1 cellular context compared by ENCODE assay signal in the genomic region with DNA sequence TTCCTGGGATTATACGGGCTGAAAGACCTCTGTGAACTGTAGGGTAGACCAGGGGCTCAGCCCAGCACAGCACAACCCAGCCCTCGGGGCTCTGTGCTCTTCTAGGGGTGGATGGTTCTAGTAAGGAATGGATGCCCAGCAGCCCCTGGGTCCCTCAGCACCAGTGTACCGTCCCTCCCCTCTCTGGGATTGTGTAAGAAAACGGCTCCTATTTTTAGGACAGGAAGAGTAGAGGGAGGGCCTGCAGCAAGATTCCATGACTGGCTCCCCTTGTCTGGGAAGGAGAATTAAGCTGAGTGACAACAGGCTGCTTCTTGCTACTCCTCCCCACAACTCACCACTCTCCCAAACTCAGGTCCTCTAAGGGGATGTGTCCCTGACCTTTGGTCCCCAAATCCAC.
TF ChIP-seq lines count a peak whose summit lies in the region.

No MANE protein-coding gene starts in this region.

TF ChIP-seq in GM23338, 12 proteins besides CTCF, POLR2A, EP300 and RAD21 (continued from another document):
- TF ChIP-seq, protein P1, sequence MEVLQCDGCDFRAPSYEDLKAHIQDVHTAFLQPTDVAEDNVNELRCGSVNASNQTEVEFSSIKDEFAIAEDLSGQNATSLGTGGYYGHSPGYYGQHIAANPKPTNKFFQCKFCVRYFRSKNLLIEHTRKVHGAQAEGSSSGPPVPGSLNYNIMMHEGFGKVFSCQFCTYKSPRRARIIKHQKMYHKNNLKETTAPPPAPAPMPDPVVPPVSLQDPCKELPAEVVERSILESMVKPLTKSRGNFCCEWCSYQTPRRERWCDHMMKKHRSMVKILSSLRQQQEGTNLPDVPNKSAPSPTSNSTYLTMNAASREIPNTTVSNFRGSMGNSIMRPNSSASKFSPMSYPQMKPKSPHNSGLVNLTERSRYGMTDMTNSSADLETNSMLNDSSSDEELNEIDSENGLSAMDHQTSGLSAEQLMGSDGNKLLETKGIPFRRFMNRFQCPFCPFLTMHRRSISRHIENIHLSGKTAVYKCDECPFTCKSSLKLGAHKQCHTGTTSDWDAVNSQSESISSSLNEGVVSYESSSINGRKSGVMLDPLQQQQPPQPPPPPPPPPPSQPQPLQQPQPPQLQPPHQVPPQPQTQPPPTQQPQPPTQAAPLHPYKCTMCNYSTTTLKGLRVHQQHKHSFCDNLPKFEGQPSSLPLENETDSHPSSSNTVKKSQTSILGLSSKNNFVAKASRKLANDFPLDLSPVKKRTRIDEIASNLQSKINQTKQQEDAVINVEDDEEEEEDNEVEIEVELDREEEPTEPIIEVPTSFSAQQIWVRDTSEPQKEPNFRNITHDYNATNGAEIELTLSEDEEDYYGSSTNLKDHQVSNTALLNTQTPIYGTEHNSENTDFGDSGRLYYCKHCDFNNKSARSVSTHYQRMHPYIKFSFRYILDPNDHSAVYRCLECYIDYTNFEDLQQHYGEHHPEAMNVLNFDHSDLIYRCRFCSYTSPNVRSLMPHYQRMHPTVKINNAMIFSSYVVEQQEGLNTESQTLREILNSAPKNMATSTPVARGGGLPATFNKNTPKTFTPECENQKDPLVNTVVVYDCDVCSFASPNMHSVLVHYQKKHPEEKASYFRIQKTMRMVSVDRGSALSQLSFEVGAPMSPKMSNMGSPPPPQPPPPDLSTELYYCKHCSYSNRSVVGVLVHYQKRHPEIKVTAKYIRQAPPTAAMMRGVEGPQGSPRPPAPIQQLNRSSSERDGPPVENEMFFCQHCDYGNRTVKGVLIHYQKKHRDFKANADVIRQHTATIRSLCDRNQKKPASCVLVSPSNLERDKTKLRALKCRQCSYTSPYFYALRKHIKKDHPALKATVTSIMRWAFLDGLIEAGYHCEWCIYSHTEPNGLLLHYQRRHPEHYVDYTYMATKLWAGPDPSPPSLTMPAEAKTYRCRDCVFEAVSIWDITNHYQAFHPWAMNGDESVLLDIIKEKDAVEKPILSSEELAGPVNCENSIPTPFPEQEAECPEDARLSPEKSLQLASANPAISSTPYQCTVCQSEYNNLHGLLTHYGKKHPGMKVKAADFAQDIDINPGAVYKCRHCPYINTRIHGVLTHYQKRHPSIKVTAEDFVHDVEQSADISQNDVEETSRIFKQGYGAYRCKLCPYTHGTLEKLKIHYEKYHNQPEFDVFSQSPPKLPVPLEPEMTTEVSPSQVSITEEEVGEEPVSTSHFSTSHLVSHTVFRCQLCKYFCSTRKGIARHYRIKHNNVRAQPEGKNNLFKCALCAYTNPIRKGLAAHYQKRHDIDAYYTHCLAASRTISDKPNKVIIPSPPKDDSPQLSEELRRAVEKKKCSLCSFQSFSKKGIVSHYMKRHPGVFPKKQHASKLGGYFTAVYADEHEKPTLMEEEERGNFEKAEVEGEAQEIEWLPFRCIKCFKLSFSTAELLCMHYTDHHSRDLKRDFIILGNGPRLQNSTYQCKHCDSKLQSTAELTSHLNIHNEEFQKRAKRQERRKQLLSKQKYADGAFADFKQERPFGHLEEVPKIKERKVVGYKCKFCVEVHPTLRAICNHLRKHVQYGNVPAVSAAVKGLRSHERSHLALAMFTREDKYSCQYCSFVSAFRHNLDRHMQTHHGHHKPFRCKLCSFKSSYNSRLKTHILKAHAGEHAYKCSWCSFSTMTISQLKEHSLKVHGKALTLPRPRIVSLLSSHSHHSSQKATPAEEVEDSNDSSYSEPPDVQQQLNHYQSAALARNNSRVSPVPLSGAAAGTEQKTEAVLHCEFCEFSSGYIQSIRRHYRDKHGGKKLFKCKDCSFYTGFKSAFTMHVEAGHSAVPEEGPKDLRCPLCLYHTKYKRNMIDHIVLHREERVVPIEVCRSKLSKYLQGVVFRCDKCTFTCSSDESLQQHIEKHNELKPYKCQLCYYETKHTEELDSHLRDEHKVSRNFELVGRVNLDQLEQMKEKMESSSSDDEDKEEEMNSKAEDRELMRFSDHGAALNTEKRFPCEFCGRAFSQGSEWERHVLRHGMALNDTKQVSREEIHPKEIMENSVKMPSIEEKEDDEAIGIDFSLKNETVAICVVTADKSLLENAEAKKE (CRISPR knock-in tag; IDR thresholded peaks at IDR 0.05): no peak
- TF ChIP-seq EZH2phosphoT487 (IDR thresholded peaks at IDR 0.05; ENCODE audit: unreplicated experiment): no peak
- no peak for TF ChIP-seq ZNF331 (CRISPR knock-in tag; IDR thresholded peaks at IDR 0.05; ENCODE audit: low read depth)
- TF ChIP-seq, protein P2, sequence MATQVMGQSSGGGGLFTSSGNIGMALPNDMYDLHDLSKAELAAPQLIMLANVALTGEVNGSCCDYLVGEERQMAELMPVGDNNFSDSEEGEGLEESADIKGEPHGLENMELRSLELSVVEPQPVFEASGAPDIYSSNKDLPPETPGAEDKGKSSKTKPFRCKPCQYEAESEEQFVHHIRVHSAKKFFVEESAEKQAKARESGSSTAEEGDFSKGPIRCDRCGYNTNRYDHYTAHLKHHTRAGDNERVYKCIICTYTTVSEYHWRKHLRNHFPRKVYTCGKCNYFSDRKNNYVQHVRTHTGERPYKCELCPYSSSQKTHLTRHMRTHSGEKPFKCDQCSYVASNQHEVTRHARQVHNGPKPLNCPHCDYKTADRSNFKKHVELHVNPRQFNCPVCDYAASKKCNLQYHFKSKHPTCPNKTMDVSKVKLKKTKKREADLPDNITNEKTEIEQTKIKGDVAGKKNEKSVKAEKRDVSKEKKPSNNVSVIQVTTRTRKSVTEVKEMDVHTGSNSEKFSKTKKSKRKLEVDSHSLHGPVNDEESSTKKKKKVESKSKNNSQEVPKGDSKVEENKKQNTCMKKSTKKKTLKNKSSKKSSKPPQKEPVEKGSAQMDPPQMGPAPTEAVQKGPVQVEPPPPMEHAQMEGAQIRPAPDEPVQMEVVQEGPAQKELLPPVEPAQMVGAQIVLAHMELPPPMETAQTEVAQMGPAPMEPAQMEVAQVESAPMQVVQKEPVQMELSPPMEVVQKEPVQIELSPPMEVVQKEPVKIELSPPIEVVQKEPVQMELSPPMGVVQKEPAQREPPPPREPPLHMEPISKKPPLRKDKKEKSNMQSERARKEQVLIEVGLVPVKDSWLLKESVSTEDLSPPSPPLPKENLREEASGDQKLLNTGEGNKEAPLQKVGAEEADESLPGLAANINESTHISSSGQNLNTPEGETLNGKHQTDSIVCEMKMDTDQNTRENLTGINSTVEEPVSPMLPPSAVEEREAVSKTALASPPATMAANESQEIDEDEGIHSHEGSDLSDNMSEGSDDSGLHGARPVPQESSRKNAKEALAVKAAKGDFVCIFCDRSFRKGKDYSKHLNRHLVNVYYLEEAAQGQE (IDR thresholded peaks at IDR 0.05; ENCODE audit: unreplicated experiment): no peak
- TF ChIP-seq ZNF114 (CRISPR knock-in tag; IDR thresholded peaks at IDR 0.05): no peak
- TF ChIP-seq EZH2 (IDR thresholded peaks at IDR 0.05; ENCODE audit: low read depth, unreplicated experiment): no peak
- TF ChIP-seq POLR2AphosphoS5 (IDR thresholded peaks at IDR 0.05; ENCODE audit: low read depth): no peak
- TF ChIP-seq, protein P3, sequence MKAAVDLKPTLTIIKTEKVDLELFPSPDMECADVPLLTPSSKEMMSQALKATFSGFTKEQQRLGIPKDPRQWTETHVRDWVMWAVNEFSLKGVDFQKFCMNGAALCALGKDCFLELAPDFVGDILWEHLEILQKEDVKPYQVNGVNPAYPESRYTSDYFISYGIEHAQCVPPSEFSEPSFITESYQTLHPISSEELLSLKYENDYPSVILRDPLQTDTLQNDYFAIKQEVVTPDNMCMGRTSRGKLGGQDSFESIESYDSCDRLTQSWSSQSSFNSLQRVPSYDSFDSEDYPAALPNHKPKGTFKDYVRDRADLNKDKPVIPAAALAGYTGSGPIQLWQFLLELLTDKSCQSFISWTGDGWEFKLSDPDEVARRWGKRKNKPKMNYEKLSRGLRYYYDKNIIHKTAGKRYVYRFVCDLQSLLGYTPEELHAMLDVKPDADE (IDR thresholded peaks at IDR 0.05): no peak
- no peak for TF ChIP-seq CREB1 (CRISPR knock-in tag; IDR thresholded peaks at IDR 0.05; ENCODE audit: low read depth)
- TF ChIP-seq NANOG (IDR thresholded peaks at IDR 0.05; ENCODE audit: borderline replicate concordance): no peak
